In the genomic region with DNA sequence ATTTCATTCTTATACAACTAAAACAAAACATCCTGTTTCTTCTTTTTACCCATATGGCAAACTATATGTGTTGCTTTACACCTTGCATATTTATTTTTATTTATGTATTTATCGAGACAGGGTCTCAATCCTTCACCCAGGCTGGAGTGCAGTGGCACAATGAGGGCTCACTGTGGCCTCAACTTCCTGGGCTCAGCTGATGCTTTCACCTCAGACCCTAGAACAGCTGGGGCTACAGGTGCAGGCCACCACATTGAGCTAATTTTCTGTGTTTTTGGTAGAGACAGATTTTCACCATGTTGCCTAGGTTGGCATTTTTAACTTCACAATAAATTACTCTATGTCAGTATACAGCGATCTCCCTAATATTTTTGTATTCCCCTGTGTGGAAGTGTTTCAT, we compare ENCODE assay signal across 31 cellular contexts.
"Had no signal": no experiment of that assay in that cellular context is flagged by ENCODE, and none has a peak within 500 bp of the region (broad histone marks: within the 10 kb centered on the region; RNA-seq: fewer than 3 reads in every experiment).

No MANE protein-coding gene starts in this region.

- H3K36me3 ChIP-seq: adrenal gland, brain microvascular endothelial cell, breast epithelium had no signal

- DNase-seq: activated B cell treated with CpG ODN at 0.5 μM for 24 hours; activated CD4-positive, alpha-beta memory T cell treated with anti-CD3 and anti-CD28 coated beads for 36 hours; activated CD4-positive, alpha-beta T cell treated with anti-CD3 and anti-CD28 coated beads for 4 hours; activated CD4-positive, alpha-beta T cell treated with anti-CD3 and anti-CD28 coated beads, Interleukin-2, amount 10 ng/mL, durations not matched to agents 24 days and 14 days; activated CD4-positive, alpha-beta T cell treated with anti-CD3 and anti-CD28 coated beads, Interleukin-2, amount 50 U/mL, for 1 hour; activated CD4-positive, alpha-beta T cell treated with anti-CD3 and anti-CD28 coated beads, Interleukin-2, amount 50 U/mL, for 4 hours; activated CD4-positive, CD25-positive, alpha-beta regulatory T cell treated with anti-CD3 and anti-CD28 coated beads, Interleukin-2, amount 50 U/mL, for 72 hours; activated CD8-positive, alpha-beta memory T cell treated with anti-CD3 and anti-CD28 coated beads, Interleukin-2, amount 50 U/mL, for 4 hours; activated CD8-positive, alpha-beta T cell treated with anti-CD3 and anti-CD28 coated beads for 36 hours; activated effector memory CD4-positive, alpha-beta T cell treated with anti-CD3 and anti-CD28 coated beads, Interleukin-2, amount 50 U/mL, for 16 hours; activated gamma-delta T cell treated with Interleukin-2 at 50 U/mL for 16 hours; activated naive CD4-positive, alpha-beta T cell; activated naive CD4-positive, alpha-beta T cell treated with anti-CD3 and anti-CD28 coated beads for 36 hours; activated naive CD4-positive, alpha-beta T cell treated with anti-CD3 and anti-CD28 coated beads, Interleukin-2, amount 50 U/mL, for 16 hours; activated naive CD8-positive, alpha-beta T cell treated with anti-CD3 and anti-CD28 coated beads for 36 hours; activated T-cell treated with anti-CD3 and anti-CD28 coated beads for 4 hours; activated T-cell treated with anti-CD3 and anti-CD28 coated beads, Interleukin-2, amount 50 U/mL, for 1 hour; activated T-cell treated with anti-CD3 and anti-CD28 coated beads, Interleukin-2, amount 50 U/mL, for 4 hours; activated T-cell treated with anti-CD3 and anti-CD28 coated beads, Interleukin-2, amount 50 U/mL, for 72 hours; adrenal gland; amniotic stem cell; aorta; body of pancreas; brain microvascular endothelial cell; central memory CD4-positive, alpha-beta T cell; T-helper 2 cell; T-helper 9 cell had no signal

- H3K4me1 ChIP-seq: adrenal gland, body of pancreas, breast epithelium had no signal

- H3K27me3 ChIP-seq: adrenal gland, body of pancreas, brain microvascular endothelial cell, breast epithelium had no signal

- ATAC-seq: activated CD8-positive, alpha-beta T cell treated with anti-CD3 and anti-CD28 coated beads for 36 hours; activated naive CD4-positive, alpha-beta T cell treated with anti-CD3 and anti-CD28 coated beads, Interleukin-2, amount 50 U/mL, for 72 hours; activated T-cell treated with anti-CD3 and anti-CD28 coated beads, Interleukin-2, amount 50 U/mL, for 4 hours; activated T-cell treated with anti-CD3 and anti-CD28 coated beads, Interleukin-2, amount 50 U/mL, for 72 hours; activated T-helper 17 cell treated with anti-CD3 and anti-CD28 coated beads, Interleukin-2, amount 50 U/mL, for 72 hours; body of pancreas had no signal

- H3K27ac ChIP-seq: adrenal gland, body of pancreas, brain microvascular endothelial cell, breast epithelium, VCaP had no signal

- H3K4me3 ChIP-seq: adrenal gland, body of pancreas, breast epithelium had no signal

- H3K9me3 ChIP-seq: adrenal gland, body of pancreas, breast epithelium had no signal
